Comparison of ENCODE assay signal across 1 cellular context in the genomic region with DNA sequence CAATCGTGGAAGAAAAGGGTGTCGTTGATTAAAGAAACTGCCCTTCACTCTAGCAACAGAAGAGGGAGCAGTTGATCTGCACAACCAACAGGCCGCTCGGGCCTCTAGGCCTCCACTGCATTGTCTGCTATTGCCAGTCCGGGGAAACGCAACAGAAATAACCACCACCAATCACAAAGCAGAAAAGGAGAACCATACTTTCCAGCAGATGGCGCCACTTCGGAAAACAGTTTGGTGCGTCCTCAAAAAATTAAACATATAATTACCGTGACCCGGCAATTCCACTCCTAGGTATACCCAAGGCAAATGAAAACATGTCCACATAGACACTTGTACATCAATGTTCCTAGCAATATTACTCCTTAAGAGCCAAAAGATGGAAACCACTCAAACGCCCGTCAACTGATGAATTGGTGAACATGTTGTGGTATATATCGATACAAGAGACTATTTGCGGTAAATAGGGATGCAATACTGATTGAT.
A peak's percentile ranks its signal among the peaks of the same experiment; 100 is the strongest.
TF ChIP-seq lines count a peak whose summit lies in the region.

No MANE protein-coding gene starts in this region.

TF ChIP-seq in K562, 482 proteins besides CTCF, POLR2A, EP300 and RAD21 (continued from another document and continues in another):
- TF ChIP-seq HMBOX1 (IDR thresholded peaks at IDR 0.05) (no peak), WHSC1 (IDR thresholded peaks at IDR 0.05; ENCODE audit: low read length) (no peak), CREM (IDR thresholded peaks at IDR 0.05; ENCODE audit: low read depth) (peak; percentile 32; the same call in 1 of the 2 replicates), NFRKB (IDR thresholded peaks at IDR 0.05; ENCODE audit: low read depth) (no peak), TAF7 (tag; IDR thresholded peaks at IDR 0.05) (no peak), DMBX1 (CRISPR knock-in tag; IDR thresholded peaks at IDR 0.05; ENCODE audit: borderline replicate concordance) (no peak), PPARD (CRISPR knock-in tag; IDR thresholded peaks at IDR 0.05) (no peak), ZNF165 (CRISPR knock-in tag; IDR thresholded peaks at IDR 0.05; ENCODE audit: borderline replicate concordance) (no peak), CBX3 (IDR thresholded peaks at IDR 0.05; ENCODE audit: borderline replicate concordance in 1 of 2, low read length in 2 of 2) (no peak), ZNF780A (CRISPR knock-in tag; IDR thresholded peaks at IDR 0.05) (no peak), HSF4 (CRISPR knock-in tag; IDR thresholded peaks at IDR 0.05; ENCODE audit: borderline replicate concordance) (no peak), EP400 (IDR thresholded peaks at IDR 0.05) (no peak), STAT5B (CRISPR knock-in tag; IDR thresholded peaks at IDR 0.05) (no peak), TEAD1 (CRISPR knock-in tag; IDR thresholded peaks at IDR 0.05) (0 out of 4 replicates have a peak, but pooled peaks have one; percentile 20 to 44), CHD1 (IDR thresholded peaks at IDR 0.05; ENCODE audit: low read length) (no peak), POLR2AphosphoS5 (IDR thresholded peaks at IDR 0.05; ENCODE audit: control insufficient read depth, insufficient read depth, low read depth, low read length) (no peak), RBM25 (IDR thresholded peaks at IDR 0.05; ENCODE audit: low read depth, low read length, severe bottlenecking) (no peak), FUS (optimal IDR thresholded peaks at IDR 0.05; ENCODE audit: low read depth, low read length) (no peak), CAMTA2 (CRISPR knock-in tag; conservative IDR thresholded peaks at IDR 0.05) (no peak), ZNF764 (CRISPR knock-in tag; IDR thresholded peaks at IDR 0.05; ENCODE audit: low read depth) (no peak), ZBTB2 (IDR thresholded peaks at IDR 0.05) (no peak), PCBP1 (IDR thresholded peaks at IDR 0.05; ENCODE audit: low read depth, low read length, poor library complexity, severe bottlenecking) (no peak), L3MBTL2 (IDR thresholded peaks at IDR 0.05) (no peak), NUFIP1 (IDR thresholded peaks at IDR 0.05; ENCODE audit: partially characterized antibody) (no peak), PHTF2 (CRISPR knock-in tag; IDR thresholded peaks at IDR 0.05) (no peak), SAFB (IDR thresholded peaks at IDR 0.05; ENCODE audit: borderline replicate concordance, low read depth, low read length) (no peak), SMAD2 (IDR thresholded peaks at IDR 0.05; ENCODE audit: low read depth, low read length) (no peak), ZSCAN32 (CRISPR knock-in tag; IDR thresholded peaks at IDR 0.05) (no peak), TAF9B (IDR thresholded peaks at IDR 0.05; ENCODE audit: partially characterized antibody) (no peak), SOX6 (IDR thresholded peaks at IDR 0.05) (peak; percentile 41; the same call in 1 of the 2 replicates), KLF6 (CRISPR knock-in tag; IDR thresholded peaks at IDR 0.05; ENCODE audit: borderline replicate concordance) (no peak), XRCC3 (IDR thresholded peaks at IDR 0.05) (no peak), ZKSCAN8 (CRISPR knock-in tag; IDR thresholded peaks at IDR 0.05) (no peak), ZNF57 (CRISPR knock-in tag; IDR thresholded peaks at IDR 0.05) (no peak), ZNF507 (tag; conservative IDR thresholded peaks at IDR 0.05) (no peak), AFF1 (IDR thresholded peaks at IDR 0.05; ENCODE audit: low read depth in 1 of 2, partially characterized antibody in 2 of 2) (no peak), GTF2A2 (tag; IDR thresholded peaks at IDR 0.05) (no peak), XRCC5 (IDR thresholded peaks at IDR 0.05; ENCODE audit: low read depth, low read length) (0 out of 2 replicates have a peak, but pooled peaks have one; percentile 43), ZNF143 (CRISPR knock-in tag; IDR thresholded peaks at IDR 0.05) (no peak), ZNF584 (CRISPR knock-in tag; IDR thresholded peaks at IDR 0.05; ENCODE audit: low read depth) (no peak), NRF1 (conservative IDR thresholded peaks at IDR 0.05 in 1 of 2, IDR thresholded peaks at IDR 0.05 in 1 of 2) (no peak), CEBPZ (IDR thresholded peaks at IDR 0.05; ENCODE audit: borderline replicate concordance, low read depth, low read length) (no peak), ZBTB7A (IDR thresholded peaks at IDR 0.05; ENCODE audit: borderline replicate concordance, control insufficient read depth, low read depth, low read length) (no peak)
- TF ChIP-seq, protein P1, sequence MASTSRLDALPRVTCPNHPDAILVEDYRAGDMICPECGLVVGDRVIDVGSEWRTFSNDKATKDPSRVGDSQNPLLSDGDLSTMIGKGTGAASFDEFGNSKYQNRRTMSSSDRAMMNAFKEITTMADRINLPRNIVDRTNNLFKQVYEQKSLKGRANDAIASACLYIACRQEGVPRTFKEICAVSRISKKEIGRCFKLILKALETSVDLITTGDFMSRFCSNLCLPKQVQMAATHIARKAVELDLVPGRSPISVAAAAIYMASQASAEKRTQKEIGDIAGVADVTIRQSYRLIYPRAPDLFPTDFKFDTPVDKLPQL (IDR thresholded peaks at IDR 0.05; ENCODE audit: extremely low read depth, insufficient read length) = no peak
- TF ChIP-seq, protein P2, sequence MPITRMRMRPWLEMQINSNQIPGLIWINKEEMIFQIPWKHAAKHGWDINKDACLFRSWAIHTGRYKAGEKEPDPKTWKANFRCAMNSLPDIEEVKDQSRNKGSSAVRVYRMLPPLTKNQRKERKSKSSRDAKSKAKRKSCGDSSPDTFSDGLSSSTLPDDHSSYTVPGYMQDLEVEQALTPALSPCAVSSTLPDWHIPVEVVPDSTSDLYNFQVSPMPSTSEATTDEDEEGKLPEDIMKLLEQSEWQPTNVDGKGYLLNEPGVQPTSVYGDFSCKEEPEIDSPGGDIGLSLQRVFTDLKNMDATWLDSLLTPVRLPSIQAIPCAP (CRISPR knock-in tag; IDR thresholded peaks at IDR 0.05; ENCODE audit: borderline replicate concordance) = no peak
- TF ChIP-seq, protein P3, sequence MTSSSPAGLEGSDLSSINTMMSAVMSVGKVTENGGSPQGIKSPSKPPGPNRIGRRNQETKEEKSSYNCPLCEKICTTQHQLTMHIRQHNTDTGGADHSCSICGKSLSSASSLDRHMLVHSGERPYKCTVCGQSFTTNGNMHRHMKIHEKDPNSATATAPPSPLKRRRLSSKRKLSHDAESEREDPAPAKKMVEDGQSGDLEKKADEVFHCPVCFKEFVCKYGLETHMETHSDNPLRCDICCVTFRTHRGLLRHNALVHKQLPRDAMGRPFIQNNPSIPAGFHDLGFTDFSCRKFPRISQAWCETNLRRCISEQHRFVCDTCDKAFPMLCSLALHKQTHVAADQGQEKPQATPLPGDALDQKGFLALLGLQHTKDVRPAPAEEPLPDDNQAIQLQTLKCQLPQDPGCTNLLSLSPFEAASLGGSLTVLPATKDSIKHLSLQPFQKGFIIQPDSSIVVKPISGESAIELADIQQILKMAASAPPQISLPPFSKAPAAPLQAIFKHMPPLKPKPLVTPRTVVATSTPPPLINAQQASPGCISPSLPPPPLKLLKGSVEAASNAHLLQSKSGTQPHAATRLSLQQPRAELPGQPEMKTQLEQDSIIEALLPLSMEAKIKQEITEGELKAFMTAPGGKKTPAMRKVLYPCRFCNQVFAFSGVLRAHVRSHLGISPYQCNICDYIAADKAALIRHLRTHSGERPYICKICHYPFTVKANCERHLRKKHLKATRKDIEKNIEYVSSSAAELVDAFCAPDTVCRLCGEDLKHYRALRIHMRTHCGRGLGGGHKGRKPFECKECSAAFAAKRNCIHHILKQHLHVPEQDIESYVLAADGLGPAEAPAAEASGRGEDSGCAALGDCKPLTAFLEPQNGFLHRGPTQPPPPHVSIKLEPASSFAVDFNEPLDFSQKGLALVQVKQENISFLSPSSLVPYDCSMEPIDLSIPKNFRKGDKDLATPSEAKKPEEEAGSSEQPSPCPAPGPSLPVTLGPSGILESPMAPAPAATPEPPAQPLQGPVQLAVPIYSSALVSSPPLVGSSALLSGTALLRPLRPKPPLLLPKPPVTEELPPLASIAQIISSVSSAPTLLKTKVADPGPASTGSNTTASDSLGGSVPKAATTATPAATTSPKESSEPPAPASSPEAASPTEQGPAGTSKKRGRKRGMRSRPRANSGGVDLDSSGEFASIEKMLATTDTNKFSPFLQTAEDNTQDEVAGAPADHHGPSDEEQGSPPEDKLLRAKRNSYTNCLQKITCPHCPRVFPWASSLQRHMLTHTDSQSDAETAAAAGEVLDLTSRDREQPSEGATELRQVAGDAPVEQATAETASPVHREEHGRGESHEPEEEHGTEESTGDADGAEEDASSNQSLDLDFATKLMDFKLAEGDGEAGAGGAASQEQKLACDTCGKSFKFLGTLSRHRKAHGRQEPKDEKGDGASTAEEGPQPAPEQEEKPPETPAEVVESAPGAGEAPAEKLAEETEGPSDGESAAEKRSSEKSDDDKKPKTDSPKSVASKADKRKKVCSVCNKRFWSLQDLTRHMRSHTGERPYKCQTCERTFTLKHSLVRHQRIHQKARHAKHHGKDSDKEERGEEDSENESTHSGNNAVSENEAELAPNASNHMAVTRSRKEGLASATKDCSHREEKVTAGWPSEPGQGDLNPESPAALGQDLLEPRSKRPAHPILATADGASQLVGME (CRISPR knock-in tag; IDR thresholded peaks at IDR 0.05) = no peak
- TF ChIP-seq, protein P4, sequence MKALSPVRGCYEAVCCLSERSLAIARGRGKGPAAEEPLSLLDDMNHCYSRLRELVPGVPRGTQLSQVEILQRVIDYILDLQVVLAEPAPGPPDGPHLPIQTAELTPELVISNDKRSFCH (CRISPR knock-in tag; IDR thresholded peaks at IDR 0.05) = no peak
- TF ChIP-seq, protein P4 (tag; IDR thresholded peaks at IDR 0.05) = no peak
